In genomic region chr10:89301721-89302445, GRCh38 we compare ENCODE assay signal across 1 cellular context.
A peak's percentile ranks its signal among the peaks of the same experiment; 100 is the strongest.
TF ChIP-seq lines count a peak whose summit lies in the region.

Gene IFIT2 (plus strand): TSS chr10:89302046. CDS start chr10:89302124, 78 bp downstream.

TF ChIP-seq in endothelial cell of umbilical vein, 7 proteins besides CTCF, POLR2A, EP300 and RAD21:
- TF ChIP-seq FOS (IDR thresholded peaks at IDR 0.05; ENCODE audit: borderline replicate concordance, insufficient read depth, low read length) (peak; percentile 33), JUN (IDR thresholded peaks at IDR 0.05; ENCODE audit: borderline replicate concordance, insufficient read depth, insufficient read length, low read depth) (peak; percentile 16), EZH2 (IDR thresholded peaks at IDR 0.05; ENCODE audit: borderline replicate concordance, low read depth, low read length, severe bottlenecking) (no peak)
